ENCODE assay signal across 1 cellular context in the genomic region with DNA sequence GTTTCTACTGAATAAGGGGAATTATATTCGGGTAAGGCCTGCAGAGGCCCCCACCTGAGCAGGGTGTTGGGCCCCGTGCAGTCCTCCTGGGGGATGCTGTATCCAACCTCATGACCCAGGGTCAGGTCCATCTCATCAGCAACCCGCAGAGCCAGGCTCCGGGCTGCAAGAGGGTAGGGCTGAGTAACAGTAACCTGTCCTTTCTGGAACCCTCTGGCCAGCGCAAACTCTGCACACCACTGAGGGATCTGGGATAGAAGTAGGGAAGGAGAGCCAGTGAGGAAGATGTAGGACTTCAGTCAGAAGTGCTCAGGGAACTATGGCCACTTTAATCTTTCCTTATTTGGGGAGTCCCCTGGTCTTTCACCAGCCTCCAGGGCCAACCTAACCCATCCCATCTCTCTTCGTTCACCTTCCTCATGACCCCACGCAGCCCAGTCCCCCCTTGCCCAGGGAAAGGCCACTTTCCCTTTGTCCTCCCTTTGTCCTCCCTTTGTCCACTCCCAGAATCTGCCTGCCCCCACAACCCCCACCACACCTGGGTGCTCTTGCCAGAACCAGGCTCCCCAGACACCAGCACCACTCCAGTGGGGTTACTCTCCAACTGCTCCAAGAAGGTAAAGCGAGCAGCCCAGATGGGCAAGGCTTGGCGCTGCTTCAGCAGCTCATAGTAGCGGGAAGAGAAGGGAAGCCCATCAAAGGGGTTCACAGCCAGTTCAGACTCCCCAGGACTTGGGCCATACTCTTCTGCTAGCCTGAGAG.
TF ChIP-seq lines count a peak whose summit lies in the region.

No MANE protein-coding gene starts in this region.

TF ChIP-seq in H1, 55 proteins besides CTCF, POLR2A, EP300 and RAD21:
- TF ChIP-seq CBX8 (IDR thresholded peaks at IDR 0.05; ENCODE audit: borderline replicate concordance, low read depth, low read length) (no peak), TAF7 (optimal IDR thresholded peaks at IDR 0.05; ENCODE audit: borderline replicate concordance, low read depth, low read length) (no peak), SUZ12 (IDR thresholded peaks at IDR 0.05; ENCODE audit: low read length) (no peak), CHD2 (IDR thresholded peaks at IDR 0.05; ENCODE audit: low read length) (no peak), BRCA1 (IDR thresholded peaks at IDR 0.05; ENCODE audit: low read depth, low read length) (no peak), ASH2L (IDR thresholded peaks at IDR 0.05; ENCODE audit: low read length) (no peak), SP1 (IDR thresholded peaks at IDR 0.05; ENCODE audit: low read depth, low read length) (no peak), PHF8 (conservative IDR thresholded peaks at IDR 0.05; ENCODE audit: low read depth, low read length) (no peak), YY1 (IDR thresholded peaks at IDR 0.05; ENCODE audit: low read depth, low read length) (no peak), HDAC6 (IDR thresholded peaks at IDR 0.05; ENCODE audit: low read depth, low read length) (no peak), CREB1 (IDR thresholded peaks at IDR 0.05) (no peak), POLR2AphosphoS5 (IDR thresholded peaks at IDR 0.05; ENCODE audit: low read depth, low read length) (no peak), TAF1 (IDR thresholded peaks at IDR 0.05; ENCODE audit: low read depth, low read length) (no peak), RXRA (IDR thresholded peaks at IDR 0.05; ENCODE audit: insufficient read depth, low read depth, low read length) (no peak), SP4 (IDR thresholded peaks at IDR 0.05; ENCODE audit: low read length) (no peak), SIRT6 (IDR thresholded peaks at IDR 0.05; ENCODE audit: low read length) (no peak), CEBPB (IDR thresholded peaks at IDR 0.05; ENCODE audit: low read depth, low read length) (no peak), TEAD4 (IDR thresholded peaks at IDR 0.05; ENCODE audit: low read depth, low read length) (no peak)
- TF ChIP-seq, protein P1, sequence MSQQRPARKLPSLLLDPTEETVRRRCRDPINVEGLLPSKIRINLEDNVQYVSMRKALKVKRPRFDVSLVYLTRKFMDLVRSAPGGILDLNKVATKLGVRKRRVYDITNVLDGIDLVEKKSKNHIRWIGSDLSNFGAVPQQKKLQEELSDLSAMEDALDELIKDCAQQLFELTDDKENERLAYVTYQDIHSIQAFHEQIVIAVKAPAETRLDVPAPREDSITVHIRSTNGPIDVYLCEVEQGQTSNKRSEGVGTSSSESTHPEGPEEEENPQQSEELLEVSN (IDR thresholded peaks at IDR 0.05), result no peak
